1 cellular context compared by ENCODE assay signal in the genomic region with DNA sequence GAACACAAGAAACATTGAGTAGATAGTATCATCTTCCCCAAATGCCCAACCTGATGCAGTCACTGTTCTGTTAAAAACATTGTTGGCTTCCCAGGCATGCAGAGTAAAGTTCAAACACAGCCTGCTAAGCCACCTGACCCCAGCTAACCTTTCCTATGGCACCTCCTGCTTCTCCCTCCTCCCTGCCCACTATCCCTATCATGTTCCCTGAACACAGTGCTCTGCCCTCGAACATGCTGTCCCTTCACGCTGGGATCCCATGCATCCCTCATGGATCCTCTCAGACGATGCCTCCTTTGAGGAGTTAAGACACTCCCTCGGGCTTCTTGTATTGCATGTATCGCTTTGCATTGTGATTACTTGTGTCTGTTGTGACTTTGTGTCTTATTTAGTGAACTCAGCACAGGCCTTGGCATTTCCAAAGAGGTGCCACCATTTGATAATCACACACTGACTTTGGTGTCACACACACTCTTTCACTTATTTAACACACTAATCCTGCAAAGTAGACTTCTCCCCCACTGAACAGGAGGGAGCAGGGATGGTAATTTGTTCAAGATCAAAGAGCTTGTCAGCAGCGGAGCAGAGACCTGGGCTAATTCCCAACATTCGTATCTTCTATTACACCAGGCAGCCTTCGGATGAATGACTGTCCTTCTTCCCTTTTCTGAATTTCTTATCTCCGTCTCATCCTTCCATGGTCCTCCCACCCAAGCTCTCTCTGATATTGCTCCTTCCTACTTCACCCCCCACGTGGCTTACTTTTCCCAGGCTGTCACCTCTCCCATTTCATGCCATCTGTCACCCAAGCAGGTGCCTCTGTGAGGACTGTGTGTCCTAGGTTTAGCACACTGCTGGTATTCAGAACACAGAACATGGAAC.
TF ChIP-seq lines count a peak whose summit lies in the region.

No MANE protein-coding gene starts in this region.

TF ChIP-seq in K562, 482 proteins besides CTCF, POLR2A, EP300 and RAD21 (continued from another document and continues in another):
- TF ChIP-seq ZNF586 (CRISPR knock-in tag; conservative IDR thresholded peaks at IDR 0.05) (no peak), SREBF2 (CRISPR knock-in tag; IDR thresholded peaks at IDR 0.05) (no peak), FOXK1 (CRISPR knock-in tag; IDR thresholded peaks at IDR 0.05; ENCODE audit: borderline replicate concordance) (peak; percentile 87; the same call in 1 of the 2 replicates), XRCC4 (IDR thresholded peaks at IDR 0.05; ENCODE audit: extremely low read depth, insufficient read depth, insufficient read length) (no peak), SRSF3 (IDR thresholded peaks at IDR 0.05; ENCODE audit: insufficient read depth, low read length) (no peak), L3MBTL2 (IDR thresholded peaks at IDR 0.05) (no peak), ZFX (CRISPR knock-in tag; IDR thresholded peaks at IDR 0.05) (no peak), OTX1 (CRISPR knock-in tag; IDR thresholded peaks at IDR 0.05) (peak; percentile 83; the same call in 1 of the 2 replicates), CREM (IDR thresholded peaks at IDR 0.05; ENCODE audit: low read depth) (peak; percentile 51), ZKSCAN1 (IDR thresholded peaks at IDR 0.05; ENCODE audit: low read depth, low read length) (no peak), NRF1 (conservative IDR thresholded peaks at IDR 0.05 in 1 of 2, IDR thresholded peaks at IDR 0.05 in 1 of 2) (no peak), HDAC1 (IDR thresholded peaks at IDR 0.05) (peak in 1 of 2 experiments; percentile 85; a peak in 2 of 4 replicates), ZC3H4 (CRISPR knock-in tag; IDR thresholded peaks at IDR 0.05; ENCODE audit: borderline replicate concordance) (no peak), CXXC5 (CRISPR knock-in tag; IDR thresholded peaks at IDR 0.05) (peak; percentile 66), STAT5A (IDR thresholded peaks at IDR 0.05; ENCODE audit: borderline replicate concordance, low read length) (no peak), NR2F6 (CRISPR knock-in tag; IDR thresholded peaks at IDR 0.05) (no peak), MTA1 (IDR thresholded peaks at IDR 0.05; ENCODE audit: borderline replicate concordance) (peak; percentile 40; the same call in 1 of the 2 replicates), BCL6 (CRISPR knock-in tag; IDR thresholded peaks at IDR 0.05) (no peak), EP400 (IDR thresholded peaks at IDR 0.05) (peak; percentile 43; the same call in 1 of the 2 replicates), ETS2 (tag; IDR thresholded peaks at IDR 0.05; ENCODE audit: borderline replicate concordance, poor library complexity, severe bottlenecking) (no peak), FOXA1 (IDR thresholded peaks at IDR 0.05; ENCODE audit: borderline replicate concordance) (no peak), SRSF9 (IDR thresholded peaks at IDR 0.05; ENCODE audit: borderline replicate concordance, low read depth, low read length) (no peak)
- TF ChIP-seq, protein P1, sequence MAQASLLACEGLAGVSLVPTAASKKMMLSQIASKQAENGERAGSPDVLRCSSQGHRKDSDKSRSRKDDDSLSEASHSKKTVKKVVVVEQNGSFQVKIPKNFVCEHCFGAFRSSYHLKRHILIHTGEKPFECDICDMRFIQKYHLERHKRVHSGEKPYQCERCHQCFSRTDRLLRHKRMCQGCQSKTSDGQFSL (CRISPR knock-in tag; IDR thresholded peaks at IDR 0.05) = peak; percentile 59
- TF ChIP-seq, protein P1 (tag; IDR thresholded peaks at IDR 0.05) = no peak
- TF ChIP-seq, protein P2, sequence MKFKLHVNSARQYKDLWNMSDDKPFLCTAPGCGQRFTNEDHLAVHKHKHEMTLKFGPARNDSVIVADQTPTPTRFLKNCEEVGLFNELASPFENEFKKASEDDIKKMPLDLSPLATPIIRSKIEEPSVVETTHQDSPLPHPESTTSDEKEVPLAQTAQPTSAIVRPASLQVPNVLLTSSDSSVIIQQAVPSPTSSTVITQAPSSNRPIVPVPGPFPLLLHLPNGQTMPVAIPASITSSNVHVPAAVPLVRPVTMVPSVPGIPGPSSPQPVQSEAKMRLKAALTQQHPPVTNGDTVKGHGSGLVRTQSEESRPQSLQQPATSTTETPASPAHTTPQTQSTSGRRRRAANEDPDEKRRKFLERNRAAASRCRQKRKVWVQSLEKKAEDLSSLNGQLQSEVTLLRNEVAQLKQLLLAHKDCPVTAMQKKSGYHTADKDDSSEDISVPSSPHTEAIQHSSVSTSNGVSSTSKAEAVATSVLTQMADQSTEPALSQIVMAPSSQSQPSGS (CRISPR knock-in tag; IDR thresholded peaks at IDR 0.05) = no peak
- TF ChIP-seq, protein P3, sequence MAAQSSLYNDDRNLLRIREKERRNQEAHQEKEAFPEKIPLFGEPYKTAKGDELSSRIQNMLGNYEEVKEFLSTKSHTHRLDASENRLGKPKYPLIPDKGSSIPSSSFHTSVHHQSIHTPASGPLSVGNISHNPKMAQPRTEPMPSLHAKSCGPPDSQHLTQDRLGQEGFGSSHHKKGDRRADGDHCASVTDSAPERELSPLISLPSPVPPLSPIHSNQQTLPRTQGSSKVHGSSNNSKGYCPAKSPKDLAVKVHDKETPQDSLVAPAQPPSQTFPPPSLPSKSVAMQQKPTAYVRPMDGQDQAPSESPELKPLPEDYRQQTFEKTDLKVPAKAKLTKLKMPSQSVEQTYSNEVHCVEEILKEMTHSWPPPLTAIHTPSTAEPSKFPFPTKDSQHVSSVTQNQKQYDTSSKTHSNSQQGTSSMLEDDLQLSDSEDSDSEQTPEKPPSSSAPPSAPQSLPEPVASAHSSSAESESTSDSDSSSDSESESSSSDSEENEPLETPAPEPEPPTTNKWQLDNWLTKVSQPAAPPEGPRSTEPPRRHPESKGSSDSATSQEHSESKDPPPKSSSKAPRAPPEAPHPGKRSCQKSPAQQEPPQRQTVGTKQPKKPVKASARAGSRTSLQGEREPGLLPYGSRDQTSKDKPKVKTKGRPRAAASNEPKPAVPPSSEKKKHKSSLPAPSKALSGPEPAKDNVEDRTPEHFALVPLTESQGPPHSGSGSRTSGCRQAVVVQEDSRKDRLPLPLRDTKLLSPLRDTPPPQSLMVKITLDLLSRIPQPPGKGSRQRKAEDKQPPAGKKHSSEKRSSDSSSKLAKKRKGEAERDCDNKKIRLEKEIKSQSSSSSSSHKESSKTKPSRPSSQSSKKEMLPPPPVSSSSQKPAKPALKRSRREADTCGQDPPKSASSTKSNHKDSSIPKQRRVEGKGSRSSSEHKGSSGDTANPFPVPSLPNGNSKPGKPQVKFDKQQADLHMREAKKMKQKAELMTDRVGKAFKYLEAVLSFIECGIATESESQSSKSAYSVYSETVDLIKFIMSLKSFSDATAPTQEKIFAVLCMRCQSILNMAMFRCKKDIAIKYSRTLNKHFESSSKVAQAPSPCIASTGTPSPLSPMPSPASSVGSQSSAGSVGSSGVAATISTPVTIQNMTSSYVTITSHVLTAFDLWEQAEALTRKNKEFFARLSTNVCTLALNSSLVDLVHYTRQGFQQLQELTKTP (IDR thresholded peaks at IDR 0.05; ENCODE audit: low read depth in 1 of 2, partially characterized antibody in 2 of 2) = no peak
- TF ChIP-seq, protein P4, sequence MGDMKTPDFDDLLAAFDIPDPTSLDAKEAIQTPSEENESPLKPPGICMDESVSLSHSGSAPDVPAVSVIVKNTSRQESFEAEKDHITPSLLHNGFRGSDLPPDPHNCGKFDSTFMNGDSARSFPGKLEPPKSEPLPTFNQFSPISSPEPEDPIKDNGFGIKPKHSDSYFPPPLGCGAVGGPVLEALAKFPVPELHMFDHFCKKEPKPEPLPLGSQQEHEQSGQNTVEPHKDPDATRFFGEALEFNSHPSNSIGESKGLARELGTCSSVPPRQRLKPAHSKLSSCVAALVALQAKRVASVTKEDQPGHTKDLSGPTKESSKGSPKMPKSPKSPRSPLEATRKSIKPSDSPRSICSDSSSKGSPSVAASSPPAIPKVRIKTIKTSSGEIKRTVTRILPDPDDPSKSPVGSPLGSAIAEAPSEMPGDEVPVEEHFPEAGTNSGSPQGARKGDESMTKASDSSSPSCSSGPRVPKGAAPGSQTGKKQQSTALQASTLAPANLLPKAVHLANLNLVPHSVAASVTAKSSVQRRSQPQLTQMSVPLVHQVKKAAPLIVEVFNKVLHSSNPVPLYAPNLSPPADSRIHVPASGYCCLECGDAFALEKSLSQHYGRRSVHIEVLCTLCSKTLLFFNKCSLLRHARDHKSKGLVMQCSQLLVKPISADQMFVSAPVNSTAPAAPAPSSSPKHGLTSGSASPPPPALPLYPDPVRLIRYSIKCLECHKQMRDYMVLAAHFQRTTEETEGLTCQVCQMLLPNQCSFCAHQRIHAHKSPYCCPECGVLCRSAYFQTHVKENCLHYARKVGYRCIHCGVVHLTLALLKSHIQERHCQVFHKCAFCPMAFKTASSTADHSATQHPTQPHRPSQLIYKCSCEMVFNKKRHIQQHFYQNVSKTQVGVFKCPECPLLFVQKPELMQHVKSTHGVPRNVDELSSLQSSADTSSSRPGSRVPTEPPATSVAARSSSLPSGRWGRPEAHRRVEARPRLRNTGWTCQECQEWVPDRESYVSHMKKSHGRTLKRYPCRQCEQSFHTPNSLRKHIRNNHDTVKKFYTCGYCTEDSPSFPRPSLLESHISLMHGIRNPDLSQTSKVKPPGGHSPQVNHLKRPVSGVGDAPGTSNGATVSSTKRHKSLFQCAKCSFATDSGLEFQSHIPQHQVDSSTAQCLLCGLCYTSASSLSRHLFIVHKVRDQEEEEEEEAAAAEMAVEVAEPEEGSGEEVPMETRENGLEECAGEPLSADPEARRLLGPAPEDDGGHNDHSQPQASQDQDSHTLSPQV (IDR thresholded peaks at IDR 0.05) = peak; percentile 51
- TF ChIP-seq, protein P5, sequence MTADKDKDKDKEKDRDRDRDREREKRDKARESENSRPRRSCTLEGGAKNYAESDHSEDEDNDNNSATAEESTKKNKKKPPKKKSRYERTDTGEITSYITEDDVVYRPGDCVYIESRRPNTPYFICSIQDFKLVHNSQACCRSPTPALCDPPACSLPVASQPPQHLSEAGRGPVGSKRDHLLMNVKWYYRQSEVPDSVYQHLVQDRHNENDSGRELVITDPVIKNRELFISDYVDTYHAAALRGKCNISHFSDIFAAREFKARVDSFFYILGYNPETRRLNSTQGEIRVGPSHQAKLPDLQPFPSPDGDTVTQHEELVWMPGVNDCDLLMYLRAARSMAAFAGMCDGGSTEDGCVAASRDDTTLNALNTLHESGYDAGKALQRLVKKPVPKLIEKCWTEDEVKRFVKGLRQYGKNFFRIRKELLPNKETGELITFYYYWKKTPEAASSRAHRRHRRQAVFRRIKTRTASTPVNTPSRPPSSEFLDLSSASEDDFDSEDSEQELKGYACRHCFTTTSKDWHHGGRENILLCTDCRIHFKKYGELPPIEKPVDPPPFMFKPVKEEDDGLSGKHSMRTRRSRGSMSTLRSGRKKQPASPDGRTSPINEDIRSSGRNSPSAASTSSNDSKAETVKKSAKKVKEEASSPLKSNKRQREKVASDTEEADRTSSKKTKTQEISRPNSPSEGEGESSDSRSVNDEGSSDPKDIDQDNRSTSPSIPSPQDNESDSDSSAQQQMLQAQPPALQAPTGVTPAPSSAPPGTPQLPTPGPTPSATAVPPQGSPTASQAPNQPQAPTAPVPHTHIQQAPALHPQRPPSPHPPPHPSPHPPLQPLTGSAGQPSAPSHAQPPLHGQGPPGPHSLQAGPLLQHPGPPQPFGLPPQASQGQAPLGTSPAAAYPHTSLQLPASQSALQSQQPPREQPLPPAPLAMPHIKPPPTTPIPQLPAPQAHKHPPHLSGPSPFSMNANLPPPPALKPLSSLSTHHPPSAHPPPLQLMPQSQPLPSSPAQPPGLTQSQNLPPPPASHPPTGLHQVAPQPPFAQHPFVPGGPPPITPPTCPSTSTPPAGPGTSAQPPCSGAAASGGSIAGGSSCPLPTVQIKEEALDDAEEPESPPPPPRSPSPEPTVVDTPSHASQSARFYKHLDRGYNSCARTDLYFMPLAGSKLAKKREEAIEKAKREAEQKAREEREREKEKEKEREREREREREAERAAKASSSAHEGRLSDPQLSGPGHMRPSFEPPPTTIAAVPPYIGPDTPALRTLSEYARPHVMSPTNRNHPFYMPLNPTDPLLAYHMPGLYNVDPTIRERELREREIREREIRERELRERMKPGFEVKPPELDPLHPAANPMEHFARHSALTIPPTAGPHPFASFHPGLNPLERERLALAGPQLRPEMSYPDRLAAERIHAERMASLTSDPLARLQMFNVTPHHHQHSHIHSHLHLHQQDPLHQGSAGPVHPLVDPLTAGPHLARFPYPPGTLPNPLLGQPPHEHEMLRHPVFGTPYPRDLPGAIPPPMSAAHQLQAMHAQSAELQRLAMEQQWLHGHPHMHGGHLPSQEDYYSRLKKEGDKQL (CRISPR knock-in tag; IDR thresholded peaks at IDR 0.05; ENCODE audit: borderline replicate concordance) = no peak
- TF ChIP-seq, protein P6, sequence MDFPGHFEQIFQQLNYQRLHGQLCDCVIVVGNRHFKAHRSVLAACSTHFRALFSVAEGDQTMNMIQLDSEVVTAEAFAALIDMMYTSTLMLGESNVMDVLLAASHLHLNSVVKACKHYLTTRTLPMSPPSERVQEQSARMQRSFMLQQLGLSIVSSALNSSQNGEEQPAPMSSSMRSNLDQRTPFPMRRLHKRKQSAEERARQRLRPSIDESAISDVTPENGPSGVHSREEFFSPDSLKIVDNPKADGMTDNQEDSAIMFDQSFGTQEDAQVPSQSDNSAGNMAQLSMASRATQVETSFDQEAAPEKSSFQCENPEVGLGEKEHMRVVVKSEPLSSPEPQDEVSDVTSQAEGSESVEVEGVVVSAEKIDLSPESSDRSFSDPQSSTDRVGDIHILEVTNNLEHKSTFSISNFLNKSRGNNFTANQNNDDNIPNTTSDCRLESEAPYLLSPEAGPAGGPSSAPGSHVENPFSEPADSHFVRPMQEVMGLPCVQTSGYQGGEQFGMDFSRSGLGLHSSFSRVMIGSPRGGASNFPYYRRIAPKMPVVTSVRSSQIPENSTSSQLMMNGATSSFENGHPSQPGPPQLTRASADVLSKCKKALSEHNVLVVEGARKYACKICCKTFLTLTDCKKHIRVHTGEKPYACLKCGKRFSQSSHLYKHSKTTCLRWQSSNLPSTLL (IDR thresholded peaks at IDR 0.05) = no peak
- TF ChIP-seq, protein P7, sequence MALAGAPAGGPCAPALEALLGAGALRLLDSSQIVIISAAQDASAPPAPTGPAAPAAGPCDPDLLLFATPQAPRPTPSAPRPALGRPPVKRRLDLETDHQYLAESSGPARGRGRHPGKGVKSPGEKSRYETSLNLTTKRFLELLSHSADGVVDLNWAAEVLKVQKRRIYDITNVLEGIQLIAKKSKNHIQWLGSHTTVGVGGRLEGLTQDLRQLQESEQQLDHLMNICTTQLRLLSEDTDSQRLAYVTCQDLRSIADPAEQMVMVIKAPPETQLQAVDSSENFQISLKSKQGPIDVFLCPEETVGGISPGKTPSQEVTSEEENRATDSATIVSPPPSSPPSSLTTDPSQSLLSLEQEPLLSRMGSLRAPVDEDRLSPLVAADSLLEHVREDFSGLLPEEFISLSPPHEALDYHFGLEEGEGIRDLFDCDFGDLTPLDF (CRISPR knock-in tag; IDR thresholded peaks at IDR 0.05) = no peak
- TF ChIP-seq, protein P8, sequence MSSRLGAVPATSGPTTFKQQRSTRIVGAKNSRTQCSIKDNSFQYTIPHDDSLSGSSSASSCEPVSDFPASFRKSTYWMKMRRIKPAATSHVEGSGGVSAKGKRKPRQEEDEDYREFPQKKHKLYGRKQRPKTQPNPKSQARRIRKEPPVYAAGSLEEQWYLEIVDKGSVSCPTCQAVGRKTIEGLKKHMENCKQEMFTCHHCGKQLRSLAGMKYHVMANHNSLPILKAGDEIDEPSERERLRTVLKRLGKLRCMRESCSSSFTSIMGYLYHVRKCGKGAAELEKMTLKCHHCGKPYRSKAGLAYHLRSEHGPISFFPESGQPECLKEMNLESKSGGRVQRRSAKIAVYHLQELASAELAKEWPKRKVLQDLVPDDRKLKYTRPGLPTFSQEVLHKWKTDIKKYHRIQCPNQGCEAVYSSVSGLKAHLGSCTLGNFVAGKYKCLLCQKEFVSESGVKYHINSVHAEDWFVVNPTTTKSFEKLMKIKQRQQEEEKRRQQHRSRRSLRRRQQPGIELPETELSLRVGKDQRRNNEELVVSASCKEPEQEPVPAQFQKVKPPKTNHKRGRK (tag; IDR thresholded peaks at IDR 0.05) = no peak
